In genomic region chr1:84089470-84090261, GRCh38 we compare ENCODE assay signal across 12 cellular contexts. TPM values are rescaled to one million over a fixed set of nuclear protein-coding genes. Genes with fewer than 3 reads are reported as not detected.
DNase-seq lines count a peak whose midpoint lies in the region; ATAC-seq and TF ChIP-seq lines count a peak whose summit lies in the region.
"Had no signal": no experiment of that assay in that cellular context is flagged by ENCODE, and none has a peak within 500 bp of the region (broad histone marks: within the 10 kb centered on the region; RNA-seq: fewer than 3 reads in every experiment).

No MANE protein-coding gene starts in this region.

- POLR2A ChIA-PET in PC-3 (lab: Charles Lee; ENCODE audit: unreplicated experiment) = no interaction called here

- no peaks in the 10 kb centered on the region for H3K27me3 Mint-ChIP-seq in activated T-cell treated with anti-CD3 and anti-CD28 coated beads, Interleukin-2, amount 50 U/mL, for 4 hours (ENCODE audit: low read depth)
- no peaks in the 10 kb centered on the region for H3K27me3 Mint-ChIP-seq in effector memory CD8-positive, alpha-beta T cell

- H4K20me1 ChIP-seq in PC-3 (ENCODE audit: low read length) = 0 out of 2 replicates have a peak, but pooled peaks cover 6% of the 10 kb centered on the region
- H4K20me1 ChIP-seq: BLaER1 had no signal

- no peaks in the 10 kb centered on the region for H3K79me2 ChIP-seq in PC-3 (ENCODE audit: low read length)

- H3K27ac Mint-ChIP-seq in effector memory CD8-positive, alpha-beta T cell = peak overlapping the region; percentile 5 to 42
- H3K27ac Mint-ChIP-seq in stimulated activated effector memory CD8-positive, alpha-beta T cell treated with anti-CD3 and anti-CD28 coated beads, Interleukin-12 subunit alpha, Interleukin-12 subunit beta, amount 100 ng/mL, for 72 hours = no peak overlapping the region

- ATAC-seq in activated T-cell treated with anti-CD3 and anti-CD28 coated beads, Interleukin-2, amount 50 U/mL, for 4 hours = peak; percentile 64 to 82
- peak; percentile 73 for ATAC-seq in PC-3
- ATAC-seq in effector memory CD8-positive, alpha-beta T cell (replicated peaks) = peak; percentile 43
- peak; percentile 90 for ATAC-seq in stimulated activated effector memory CD8-positive, alpha-beta T cell treated with anti-CD3 and anti-CD28 coated beads, Interleukin-12 subunit alpha, Interleukin-12 subunit beta, amount 100 ng/mL, for 72 hours

- BruUV-seq in PC-3 (replicated peaks; lab: Mats Ljungman, UMichigan) = no TSS peak

- no peaks in the 10 kb centered on the region for H3K9me2 ChIP-seq in PC-3 (replicated peaks; ENCODE audit: low read length)

- no peaks in the 10 kb centered on the region for H3K9me3 ChIP-seq in PC-3 (ENCODE audit: low read length)
- H3K9me3 ChIP-seq: BLaER1 had no signal

- CTCF ChIA-PET in PC-3 (lab: Charles Lee) = no interaction called here

- H3K36me3 ChIP-seq in PC-3 (ENCODE audit: low read depth, low read length) = no peaks in the 10 kb centered on the region
- H3K36me3 ChIP-seq: BLaER1 had no signal

- DNase-seq in activated T-cell treated with anti-CD3 and anti-CD28 coated beads, Interleukin-2, amount 50 U/mL, for 4 hours = no peak
- DNase-seq in activated T-cell treated with anti-CD3 and anti-CD28 coated beads, Interleukin-2, amount 50 U/mL, for 1 hour = no peak
- DNase-seq in PC-3 (peak; percentile 96), amygdala (lab: John Stamatoyannopoulos, UW) (no peak), HuH-7.5 (ENCODE audit: low spot score) (no peak), NCI-H146 treated with DMSO at 0.1 percent for 48 hours (lab: John Stamatoyannopoulos, UW; ENCODE audit: unreplicated experiment) (no peak)
- DNase-seq in effector memory CD8-positive, alpha-beta T cell = no peak
- no peak for DNase-seq in stimulated activated effector memory CD8-positive, alpha-beta T cell treated with anti-CD3 and anti-CD28 coated beads, Interleukin-12 subunit alpha, Interleukin-12 subunit beta, amount 100 ng/mL, for 72 hours (ENCODE audit: low spot score in 2 of 2)
- DNase-seq: KBM-7; Right ventricle myocardium superior; stimulated activated CD4-positive, alpha-beta T cell treated with anti-CD3 and anti-CD28 coated beads, Interleukin-4, amount 100 ng/mL, for 1 hour had no signal

- peak overlapping the region; percentile 77 for H3K4me2 ChIP-seq in PC-3 (ENCODE audit: low read length)
- H3K4me2 ChIP-seq: BLaER1 had no signal

- H3F3A ChIP-seq in PC-3 (ENCODE audit: low read length, unreplicated experiment) = peaks cover 6% of the 10 kb centered on the region

- H3K9ac ChIP-seq in PC-3 (ENCODE audit: low read length) = no peak overlapping the region
- H3K9ac ChIP-seq: BLaER1 had no signal

- no peaks in the 10 kb centered on the region for H3K36me3 Mint-ChIP-seq in activated T-cell treated with anti-CD3 and anti-CD28 coated beads, Interleukin-2, amount 50 U/mL, for 4 hours (ENCODE audit: insufficient read depth)
- no peaks in the 10 kb centered on the region for H3K36me3 Mint-ChIP-seq in effector memory CD8-positive, alpha-beta T cell (ENCODE audit: insufficient read depth)
- H3K36me3 Mint-ChIP-seq in stimulated activated effector memory CD8-positive, alpha-beta T cell treated with anti-CD3 and anti-CD28 coated beads, Interleukin-12 subunit alpha, Interleukin-12 subunit beta, amount 100 ng/mL, for 72 hours = no peaks in the 10 kb centered on the region

- H3K9me3 Mint-ChIP-seq in activated T-cell treated with anti-CD3 and anti-CD28 coated beads, Interleukin-2, amount 50 U/mL, for 4 hours = no peaks in the 10 kb centered on the region
- no peaks in the 10 kb centered on the region for H3K9me3 Mint-ChIP-seq in effector memory CD8-positive, alpha-beta T cell
- H3K9me3 Mint-ChIP-seq in stimulated activated effector memory CD8-positive, alpha-beta T cell treated with anti-CD3 and anti-CD28 coated beads, Interleukin-12 subunit alpha, Interleukin-12 subunit beta, amount 100 ng/mL, for 72 hours = no peaks in the 10 kb centered on the region

- H3K4me3 Mint-ChIP-seq in activated T-cell treated with anti-CD3 and anti-CD28 coated beads, Interleukin-2, amount 50 U/mL, for 4 hours = no peak overlapping the region
- peak overlapping the region in 1 of 2 donors; percentile 63 for H3K4me3 Mint-ChIP-seq in effector memory CD8-positive, alpha-beta T cell
- H3K4me3 Mint-ChIP-seq in stimulated activated effector memory CD8-positive, alpha-beta T cell treated with anti-CD3 and anti-CD28 coated beads, Interleukin-12 subunit alpha, Interleukin-12 subunit beta, amount 100 ng/mL, for 72 hours = peak overlapping the region; percentile 54

- H2AFZ ChIP-seq in PC-3 (ENCODE audit: low read length) = no peak overlapping the region

- H3K27ac ChIP-seq in PC-3 (ENCODE audit: low read length) = peak overlapping the region; percentile 4; the same call in 1 of the 2 replicates
- H3K27ac ChIP-seq: BLaER1 had no signal

- peaks cover 28% of the 10 kb centered on the region for H3K4me1 Mint-ChIP-seq in activated T-cell treated with anti-CD3 and anti-CD28 coated beads, Interleukin-2, amount 50 U/mL, for 4 hours (ENCODE audit: low read depth)
- H3K4me1 Mint-ChIP-seq in effector memory CD8-positive, alpha-beta T cell (ENCODE audit: low read depth in 2 of 2) = peaks cover 17% of the 10 kb centered on the region in 2 donors
- peaks cover 14% of the 10 kb centered on the region for H3K4me1 Mint-ChIP-seq in stimulated activated effector memory CD8-positive, alpha-beta T cell treated with anti-CD3 and anti-CD28 coated beads, Interleukin-12 subunit alpha, Interleukin-12 subunit beta, amount 100 ng/mL, for 72 hours

- H3K4me3 ChIP-seq in PC-3 (ENCODE audit: low read length) = no peak overlapping the region
- H3K4me3 ChIP-seq: BLaER1 had no signal

- H3K27me3 ChIP-seq in PC-3 (ENCODE audit: low read length) = no peaks in the 10 kb centered on the region
- H3K27me3 ChIP-seq: BLaER1 had no signal

- peaks cover 39% of the 10 kb centered on the region for H3K4me1 ChIP-seq in PC-3 (ENCODE audit: insufficient read depth, low read length)
- H3K4me1 ChIP-seq: BLaER1 had no signal

- intact Hi-C loops in PC-3 (cut with micrococcal nuclease) = no loop called here

- TF ChIP-seq CTCF in PC-3 (conservative IDR thresholded peaks at IDR 0.05; ENCODE audit: low read depth, low read length) = no peak

RNA-seq across cellular contexts. Expression of gene PRKACB, which starts 54.4 kb away (rescaled TPM):
- 10 to 100 TPM; 14.6 to 17.4 (median 15.0) TPM for total RNA-seq in activated T-cell treated with anti-CD3 and anti-CD28 coated beads, Interleukin-2, amount 50 U/mL, for 4 hours
- total RNA-seq in PC-3 (2014; rRNA removed) = 7.8 and 8.3 TPM in 2 replicates
